Comparison of ENCODE assay signal across 18 cellular contexts in genomic region chr4:86706923-86707597, GRCh38.
DNase-seq lines count a peak whose midpoint lies in the region; ATAC-seq, FAIRE-seq and TF ChIP-seq lines count a peak whose summit lies in the region.
"Had no signal": no experiment of that assay in that cellular context is flagged by ENCODE, and none has a peak within 500 bp of the region (broad histone marks: within the 10 kb centered on the region; RNA-seq: fewer than 3 reads in every experiment).

No MANE protein-coding gene starts in this region.

- no peak overlapping the region for H3K9ac ChIP-seq in keratinocyte (ENCODE audit: control insufficient read depth, extremely low read depth, insufficient read depth, low read length)

- TF ChIP-seq CTCF in keratinocyte (optimal IDR thresholded peaks at IDR 0.05 in 1 of 3, IDR thresholded peaks at IDR 0.05 in 1 of 3, conservative IDR thresholded peaks at IDR 0.05 in 1 of 3; ENCODE audit: extremely low read depth in 1 of 3, insufficient read depth in 2 of 3, low read length in 3 of 3): no peak

- H4K20me1 ChIP-seq in keratinocyte (ENCODE audit: control insufficient read depth, extremely low read depth, insufficient read depth, low read length): no peaks in the 10 kb centered on the region

- ATAC-seq in GM21529 (IDR thresholded peaks at IDR 0.05; ENCODE audit: unreplicated experiment): no peak
- ATAC-seq: body of pancreas, SK-N-SH treated with all-trans-retinoic acid at 6 μM for 48 hours had no signal

- H3K4me1 ChIP-seq in keratinocyte (ENCODE audit: control insufficient read depth, extremely low read depth, insufficient read depth, low read length): peaks cover 10% of the 10 kb centered on the region
- H3K4me1 ChIP-seq in small intestine (ENCODE audit: control insufficient read depth in 2 of 2, insufficient read depth in 1 of 2, low read depth in 1 of 2, low read length in 1 of 2): no peaks in the 10 kb centered on the region
- H3K4me1 ChIP-seq: body of pancreas had no signal

- no peaks in the 10 kb centered on the region for H3K27me3 ChIP-seq in keratinocyte (ENCODE audit: control insufficient read depth, extremely low read depth, insufficient read depth, low read length)
- H3K27me3 ChIP-seq in small intestine (ENCODE audit: control insufficient read depth in 2 of 2, insufficient read depth in 2 of 2, low read length in 2 of 2): no peaks in the 10 kb centered on the region
- H3K27me3 ChIP-seq: body of pancreas had no signal

- FAIRE-seq in keratinocyte (lab: Jason Lieb, UNC) (peak; percentile 44), small intestine (lab: Jason Lieb, UNC) (no peak)
- FAIRE-seq: GM18507 had no signal

- no peak overlapping the region for H3K4me3 ChIP-seq in keratinocyte (ENCODE audit: control insufficient read depth in 2 of 3, extremely low read depth in 1 of 3, insufficient read depth in 2 of 3, low read depth in 1 of 3, low read length in 3 of 3)
- H3K4me3 ChIP-seq in small intestine (ENCODE audit: low read depth in 1 of 2, low read length in 2 of 2): no peak overlapping the region
- H3K4me3 ChIP-seq: body of pancreas, PC-9 had no signal

- H3K27ac ChIP-seq in caudate nucleus (ENCODE audit: low read depth, low read length): no peak overlapping the region
- H3K27ac ChIP-seq in keratinocyte (ENCODE audit: control insufficient read depth, insufficient read depth, low read length): no peak overlapping the region
- no peak overlapping the region for H3K27ac ChIP-seq in small intestine (ENCODE audit: low read depth in 1 of 2, low read length in 1 of 2)
- H3K27ac ChIP-seq: body of pancreas, C4-2B, PC-9 had no signal

- H3K79me2 ChIP-seq in keratinocyte (ENCODE audit: control insufficient read depth, insufficient read depth, low read length): peaks cover 2% of the 10 kb centered on the region

- H3K36me3 ChIP-seq in keratinocyte (ENCODE audit: control insufficient read depth in 2 of 2, extremely low read depth in 1 of 2, insufficient read depth in 2 of 2, low read length in 2 of 2) (peaks cover 0 to 1% of the 10 kb centered on the region in 2 experiments), small intestine (ENCODE audit: control insufficient read depth in 2 of 2, insufficient read depth in 2 of 2, low read length in 2 of 2) (no peaks in the 10 kb centered on the region)

- H2AFZ ChIP-seq in keratinocyte (ENCODE audit: control insufficient read depth, low read length): no peak overlapping the region
- H2AFZ ChIP-seq: PC-9 had no signal

- H3K9me1 ChIP-seq in keratinocyte (ENCODE audit: control insufficient read depth, extremely low read depth, insufficient read depth, low read length): no peaks in the 10 kb centered on the region

- DNase-seq in NCI-H226: peak; percentile 57
- peak in 32 of 61 donors; percentile 0 to 92 (median 26) for DNase-seq in caudate nucleus (lab: John Stamatoyannopoulos, UW)
- DNase-seq in keratinocyte (ENCODE audit: low read depth, low spot score): no peak
- DNase-seq in small intestine: peak; percentile 45
- no peak for DNase-seq in NCI-H1092 treated with DMSO at 0.1 percent for 48 hours (lab: John Stamatoyannopoulos, UW)
- no peak for DNase-seq in NCI-H1092 (lab: John Stamatoyannopoulos, UW)
- DNase-seq: activated CD4-positive, alpha-beta T cell treated with anti-CD3 and anti-CD28 coated beads, Interleukin-2, amount 50 U/mL, for 4 hours; activated naive CD4-positive, alpha-beta T cell treated with anti-CD3 and anti-CD28 coated beads, Interleukin-2, amount 10 ng/mL, durations not matched to agents 7 days and 5 days; activated T-cell treated with anti-CD3 and anti-CD28 coated beads, Interleukin-2, amount 50 U/mL, for 1 hour; body of pancreas; DMS53; foreskin melanocyte; NCI-H69; PC-9 had no signal

- H3K9me3 ChIP-seq in keratinocyte (ENCODE audit: control insufficient read depth, low read depth, low read length): no peaks in the 10 kb centered on the region
- H3K9me3 ChIP-seq in small intestine (ENCODE audit: control insufficient read depth, low read depth): no peaks in the 10 kb centered on the region
- H3K9me3 ChIP-seq: body of pancreas had no signal

- dilution Hi-C loops in keratinocyte (cut with MboI; ENCODE audit: extremely low pct_ligation_motif_present, low sequenced_read_pairs): no loop called here

- H3K4me2 ChIP-seq in keratinocyte (ENCODE audit: control insufficient read depth, extremely low read depth, insufficient read depth, low read depth, low read length): no peak overlapping the region
- H3K4me2 ChIP-seq: PC-9 had no signal

- WGBS in small intestine, 3 donors: 52 to 61% (median 57%) methylated on average over 2 of the region's 2 CpGs

Comparison
In these comparisons a context has a peak if more than half of its experiments do, and no peak if none do; other contexts are left out.
1. DNase-seq: peak in NCI-H226 (single experiment), caudate nucleus (32 of 61) and small intestine (single experiment); none in keratinocyte (single experiment), NCI-H1092 treated with DMSO at 0.1 percent for 48 hours (single experiment) and NCI-H1092 (single experiment).